16 cellular contexts compared by ENCODE assay signal in the genomic region with DNA sequence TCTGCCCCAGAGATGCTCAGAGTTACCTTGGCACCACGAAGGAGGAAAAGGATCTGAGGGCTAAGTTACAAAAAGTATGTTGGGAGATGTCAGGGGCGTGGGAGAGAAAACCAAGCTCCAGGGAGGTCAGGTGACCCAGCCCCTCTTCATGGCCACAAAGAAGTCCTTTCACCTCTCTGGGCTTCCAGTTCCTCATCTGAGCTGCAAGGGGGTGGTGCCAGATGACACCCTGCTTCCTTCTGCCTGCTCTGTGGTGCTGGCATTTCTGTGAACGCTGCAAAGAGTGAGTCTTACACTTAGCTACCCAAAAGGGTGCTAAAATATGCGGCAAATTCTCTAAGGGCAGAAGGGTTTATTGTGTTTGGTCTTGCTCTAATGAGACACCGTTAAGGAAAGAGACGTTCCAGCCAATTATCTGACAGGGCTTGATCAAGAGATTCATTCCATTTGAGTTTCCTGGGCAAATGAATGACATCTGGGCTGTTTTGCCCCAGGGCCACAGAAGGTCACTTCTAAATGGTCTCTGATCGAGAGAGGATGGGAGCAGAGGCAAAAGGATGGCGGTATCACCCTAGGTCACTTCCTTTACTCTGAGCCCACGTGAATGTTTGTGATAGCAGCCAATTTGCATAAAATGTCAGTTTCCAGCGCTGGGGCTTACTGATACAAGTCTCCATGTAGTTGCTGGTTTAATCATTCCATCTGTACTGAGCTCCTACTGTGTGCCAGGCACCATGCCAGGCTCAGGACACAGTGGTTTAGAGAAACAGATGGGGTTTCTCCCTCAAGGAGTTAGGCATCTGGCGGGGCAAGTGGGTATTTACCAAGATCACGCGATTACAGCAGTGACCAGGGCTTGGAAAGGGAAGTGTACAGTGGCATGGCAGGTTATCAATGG.
DNase-seq lines count a peak whose midpoint lies in the region; ATAC-seq, FAIRE-seq and TF ChIP-seq lines count a peak whose summit lies in the region.
"Had no signal": no experiment of that assay in that cellular context is flagged by ENCODE, and none has a peak within 500 bp of the region (broad histone marks: within the 10 kb centered on the region; RNA-seq: fewer than 3 reads in every experiment).

No MANE protein-coding gene starts in this region.

- no peaks in the 10 kb centered on the region for H3K79me2 ChIP-seq in osteoblast (ENCODE audit: insufficient read depth, low read length)

- H3K4me1 Mint-ChIP-seq in endodermal cell: peaks cover 13% of the 10 kb centered on the region
- H3K4me1 Mint-ChIP-seq: stimulated activated naive CD8-positive, alpha-beta T cell treated with anti-CD3 and anti-CD28 coated beads, Interleukin-15, amount 100 ng/mL, for 72 hours had no signal

- H3K9me3 ChIP-seq in endodermal cell (ENCODE audit: control insufficient read depth, low read length) (peaks cover 17% of the 10 kb centered on the region), osteoblast (ENCODE audit: low read depth, low read length) (no peaks in the 10 kb centered on the region)

- H3K4me1 ChIP-seq in endodermal cell (ENCODE audit: control insufficient read depth, insufficient read depth, low read length) (no peaks in the 10 kb centered on the region), osteoblast (ENCODE audit: insufficient read depth, low read length) (peaks cover 13% of the 10 kb centered on the region)

- WGBS in endodermal cell (ENCODE audit: insufficient coverage in 1 of 2, insufficient read length in 1 of 2), 2 experiments: 86 to 95% methylated on average over 11 to 13 of the region's 13 CpGs

- H2AFZ ChIP-seq in osteoblast (ENCODE audit: low read length): no peak overlapping the region

- no peak for FAIRE-seq in GM12891 (lab: Jason Lieb, UNC)
- FAIRE-seq: bronchial epithelial cell had no signal

- H3K4me3 Mint-ChIP-seq in endodermal cell: no peak overlapping the region
- H3K4me3 Mint-ChIP-seq: CD4-positive, CD25-positive, alpha-beta regulatory T cell; stimulated activated naive CD8-positive, alpha-beta T cell treated with anti-CD3 and anti-CD28 coated beads, Interleukin-15, amount 100 ng/mL, for 72 hours had no signal

- H3K4me2 ChIP-seq in osteoblast (ENCODE audit: insufficient read depth, low read length): no peak overlapping the region

- H3K27me3 Mint-ChIP-seq in endodermal cell (ENCODE audit: insufficient read depth): no peaks in the 10 kb centered on the region
- H3K27me3 Mint-ChIP-seq: CD4-positive, CD25-positive, alpha-beta regulatory T cell; stimulated activated naive CD8-positive, alpha-beta T cell treated with anti-CD3 and anti-CD28 coated beads, Interleukin-15, amount 100 ng/mL, for 72 hours had no signal

- DNase-seq in GM12891 (ENCODE audit: insufficient read length, low spot score) (no peak), NOMO-1 (lab: John Stamatoyannopoulos, UW; ENCODE audit: unreplicated experiment in 2 of 2) (peak; percentile 54 to 74), endodermal cell (no peak), osteoblast (ENCODE audit: insufficient read length, low spot score, missing footprints) (peak; percentile 30), NCI-H446 treated with DMSO at 0.1 percent for 48 hours (lab: John Stamatoyannopoulos, UW) (no peak), NCI-H1092 treated with DMSO at 0.1 percent for 48 hours (lab: John Stamatoyannopoulos, UW) (no peak)
- no peak for DNase-seq in activated CD8-positive, alpha-beta memory T cell treated with anti-CD3 and anti-CD28 coated beads, Interleukin-2, amount 50 U/mL, for 48 hours
- DNase-seq: activated effector memory CD4-positive, alpha-beta T cell treated with anti-CD3 and anti-CD28 coated beads, Interleukin-2, amount 50 U/mL, for 16 hours; CD4-positive, CD25-positive, alpha-beta regulatory T cell; NCI-H1436 treated with DMSO at 0.1 percent for 48 hours; retina; stimulated activated CD4-positive, alpha-beta T cell treated with anti-CD3 and anti-CD28 coated beads, Interleukin-4, amount 100 ng/mL, for 4 hours; stimulated activated naive CD8-positive, alpha-beta T cell treated with anti-CD3 and anti-CD28 coated beads, Interleukin-15, amount 100 ng/mL, for 72 hours; T-helper 1 cell had no signal

- H3K36me3 Mint-ChIP-seq in endodermal cell (ENCODE audit: low read depth): peaks cover 55% of the 10 kb centered on the region

- H3K27me3 ChIP-seq in endodermal cell (ENCODE audit: control insufficient read depth, insufficient read depth, low read length, poor library complexity, severe bottlenecking): no peaks in the 10 kb centered on the region
- no peaks in the 10 kb centered on the region for H3K27me3 ChIP-seq in osteoblast (ENCODE audit: insufficient read depth, low read length)

- H3K9ac ChIP-seq in endodermal cell (ENCODE audit: extremely low read depth, low read length, poor library complexity, severe bottlenecking): no peak overlapping the region

- no peak for ATAC-seq in GM19467 (IDR thresholded peaks at IDR 0.05; ENCODE audit: unreplicated experiment)
- ATAC-seq: stimulated activated naive CD8-positive, alpha-beta T cell treated with anti-CD3 and anti-CD28 coated beads, Interleukin-15, amount 100 ng/mL, for 72 hours had no signal

- H3K4me3 ChIP-seq in endodermal cell (ENCODE audit: low read length): no peak overlapping the region
- no peak overlapping the region for H3K4me3 ChIP-seq in osteoblast (ENCODE audit: insufficient read depth, low read length)

- peak overlapping the region; percentile 37 for H3K27ac Mint-ChIP-seq in endodermal cell
- H3K27ac Mint-ChIP-seq: CD4-positive, CD25-positive, alpha-beta regulatory T cell had no signal

- H3K27ac ChIP-seq in endodermal cell (ENCODE audit: low read depth, low read length): no peak overlapping the region
- no peak overlapping the region for H3K27ac ChIP-seq in osteoblast (ENCODE audit: low read depth, low read length)

- H3K36me3 ChIP-seq in endodermal cell (ENCODE audit: control insufficient read depth, insufficient read depth, low read length) (peaks cover 36% of the 10 kb centered on the region), osteoblast (ENCODE audit: insufficient read depth, low read length) (peaks cover 5% of the 10 kb centered on the region)

- TF ChIP-seq CTCF in endodermal cell (conservative IDR thresholded peaks at IDR 0.05): no peak
- TF ChIP-seq CTCF in osteoblast (IDR thresholded peaks at IDR 0.05; ENCODE audit: extremely low read depth, low read depth, low read length): no peak

- peaks cover 18% of the 10 kb centered on the region for H3K9me3 Mint-ChIP-seq in endodermal cell
- H3K9me3 Mint-ChIP-seq: CD4-positive, CD25-positive, alpha-beta regulatory T cell; stimulated activated naive CD8-positive, alpha-beta T cell treated with anti-CD3 and anti-CD28 coated beads, Interleukin-15, amount 100 ng/mL, for 72 hours had no signal

- TF ChIP-seq POLR2A in GM12891 (IDR thresholded peaks at IDR 0.05; ENCODE audit: low read depth, low read length): no peak

- no peaks in the 10 kb centered on the region for H4K20me1 ChIP-seq in osteoblast (ENCODE audit: insufficient read depth, low read length)

TF ChIP-seq in GM12891, 5 proteins besides CTCF, POLR2A, EP300 and RAD21:
- TF ChIP-seq POLR2AphosphoS5 (IDR thresholded peaks at IDR 0.05; ENCODE audit: low read depth, low read length) (no peak), SPI1 (IDR thresholded peaks at IDR 0.05; ENCODE audit: low read depth, low read length) (peak; percentile 78)

Comparison
In these comparisons a context has a peak if more than half of its experiments do, and no peak if none do; other contexts are left out.
1. DNase-seq: peak in NOMO-1 (2 of 2) and osteoblast (single experiment); none in GM12891 (single experiment), endodermal cell (single experiment), NCI-H446 treated with DMSO at 0.1 percent for 48 hours (single experiment), NCI-H1092 treated with DMSO at 0.1 percent for 48 hours (single experiment) and activated CD8-positive, alpha-beta memory T cell treated with anti-CD3 and anti-CD28 coated beads, Interleukin-2, amount 50 U/mL, for 48 hours (single experiment).